Comparison of ENCODE assay signal across 22 cellular contexts in genomic region chr16:1546430-1546829, GRCh38. TPM values are rescaled to one million over a fixed set of nuclear protein-coding genes. Genes with fewer than 3 reads are reported as not detected.
DNase-seq lines count a peak whose midpoint lies in the region; ATAC-seq and TF ChIP-seq lines count a peak whose summit lies in the region.
"Had no signal": no experiment of that assay in that cellular context is flagged by ENCODE, and none has a peak within 500 bp of the region (broad histone marks: within the 10 kb centered on the region; RNA-seq: fewer than 3 reads in every experiment).

No MANE protein-coding gene starts in this region.

- peaks cover 26% of the 10 kb centered on the region for H3K4me1 Mint-ChIP-seq in central memory CD8-positive, alpha-beta T cell

- H3K9me3 ChIP-seq in right atrium auricular region (no peaks in the 10 kb centered on the region), neuronal stem cell (replicated peaks in 1 of 2; ENCODE audit: control insufficient read depth in 2 of 2, insufficient read depth in 1 of 2, low read depth in 1 of 2, low read length in 2 of 2) (no peaks in the 10 kb centered on the region)

- TF ChIP-seq CTCF in right atrium auricular region (IDR thresholded peaks at IDR 0.05) = no peak

- H3K27ac ChIP-seq in right atrium auricular region = peak overlapping the region; percentile 92 to 97
- H3K27ac ChIP-seq in neuronal stem cell (replicated peaks; ENCODE audit: low read length) = no peak overlapping the region
- H3K27ac ChIP-seq in urinary bladder (ENCODE audit: low read depth) = peak overlapping the region; percentile 18
- H3K27ac ChIP-seq: epithelial cell of prostate had no signal

- H3K4me1 ChIP-seq in right atrium auricular region (peaks cover 0 to 100% of the 10 kb centered on the region in 2 donors), neuronal stem cell (ENCODE audit: control insufficient read depth in 2 of 2, insufficient read depth in 1 of 2, low read depth in 1 of 2, low read length in 2 of 2) (no peaks in the 10 kb centered on the region), urinary bladder (ENCODE audit: insufficient read depth) (no peaks in the 10 kb centered on the region)

- no peak overlapping the region for H2BK15ac ChIP-seq in neuronal stem cell (ENCODE audit: low read length)

- H3K27me3 ChIP-seq in right atrium auricular region (no peaks in the 10 kb centered on the region), neuronal stem cell (ENCODE audit: control insufficient read depth in 3 of 3, insufficient read depth in 3 of 3, low read depth in 1 of 3, low read length in 3 of 3) (no peaks in the 10 kb centered on the region)

- H3K18ac ChIP-seq in neuronal stem cell (ENCODE audit: low read length) = no peak overlapping the region

- H2AK5ac ChIP-seq in neuronal stem cell (ENCODE audit: low read depth, low read length) = no peak overlapping the region

- intact Hi-C loops in Right ventricle myocardium superior (cut with DNase I) = loop anchor here (5.0 kb wide), 1 partner anchor 54 kb away; the partner anchor contains the start of gene TELO2

- no peaks in the 10 kb centered on the region for H3K27me3 Mint-ChIP-seq in central memory CD8-positive, alpha-beta T cell
- H3K27me3 Mint-ChIP-seq: activated B cell treated with CpG ODN at 0.5 μM for 24 hours; stimulated activated naive CD8-positive, alpha-beta T cell treated with anti-CD3 and anti-CD28 coated beads, Interleukin-15, Interleukin-2, amounts not matched to agents 100 ng/mL and 50 ng/mL, for 24 hours had no signal

- peak overlapping the region; percentile 46 for H3K27ac Mint-ChIP-seq in central memory CD8-positive, alpha-beta T cell (ENCODE audit: low read depth)
- H3K27ac Mint-ChIP-seq: activated B cell treated with CpG ODN at 0.5 μM for 24 hours had no signal

- H3K23ac ChIP-seq in neuronal stem cell (ENCODE audit: low read depth, low read length, poor library complexity) = no peak overlapping the region

- H2BK5ac ChIP-seq in neuronal stem cell (ENCODE audit: low read length) = peak overlapping the region; percentile 29

- H3K36me3 Mint-ChIP-seq in central memory CD8-positive, alpha-beta T cell (ENCODE audit: insufficient read depth) = peaks cover 11% of the 10 kb centered on the region
- H3K36me3 Mint-ChIP-seq: brain had no signal

- H2BK12ac ChIP-seq in neuronal stem cell (ENCODE audit: low read length) = no peak overlapping the region

- WGBS in neuronal stem cell (ENCODE audit: extremely low coverage in 2 of 2, insufficient read length in 2 of 2, insufficient replicate concordance in 1 of 2), 2 donors = no CpG with 5 or more reads among the region's 16 CpGs
- 84% methylated on average over 16 of the region's 16 CpGs for WGBS in urinary bladder

- no peak overlapping the region for H4K8ac ChIP-seq in neuronal stem cell (ENCODE audit: low read depth, low read length)

- H3K4ac ChIP-seq in neuronal stem cell (ENCODE audit: low read length) = no peak overlapping the region

- H3K4me2 ChIP-seq in neuronal stem cell (ENCODE audit: insufficient read depth, low read length, poor library complexity, severe bottlenecking) = no peak overlapping the region

- H3K14ac ChIP-seq in neuronal stem cell (ENCODE audit: low read length) = no peak overlapping the region

- H2BK120ac ChIP-seq in neuronal stem cell (ENCODE audit: low read depth, low read length) = no peak overlapping the region

- ATAC-seq in Right ventricle myocardium superior (ENCODE audit: poor library complexity) (no peak), GM21423 (IDR thresholded peaks at IDR 0.05; ENCODE audit: unreplicated experiment) (no peak), GM19023 (IDR thresholded peaks at IDR 0.05; ENCODE audit: unreplicated experiment) (no peak)
- no peak for ATAC-seq in central memory CD8-positive, alpha-beta T cell (replicated peaks; ENCODE audit: extremely low read depth, poor library complexity, severe bottlenecking)
- ATAC-seq: K562, sciatic nerve had no signal

- H2AFZ ChIP-seq in neuronal stem cell (ENCODE audit: low read length) = no peak overlapping the region

- no peak overlapping the region for H4K91ac ChIP-seq in neuronal stem cell (ENCODE audit: low read depth, low read length, poor library complexity)

- H3K4me3 ChIP-seq in right atrium auricular region (no peak overlapping the region), neuronal stem cell (ENCODE audit: low read length in 2 of 2) (no peak overlapping the region), urinary bladder (ENCODE audit: low read depth, low read length) (no peak overlapping the region)
- H3K4me3 ChIP-seq: K562 had no signal

- H3K9ac ChIP-seq in neuronal stem cell (ENCODE audit: low read depth, low read length, poor library complexity) = peak overlapping the region; percentile 55

- H3K9me3 Mint-ChIP-seq in central memory CD8-positive, alpha-beta T cell = no peaks in the 10 kb centered on the region
- H3K9me3 Mint-ChIP-seq: activated B cell treated with CpG ODN at 0.5 μM for 24 hours; brain; stimulated activated naive CD8-positive, alpha-beta T cell treated with anti-CD3 and anti-CD28 coated beads, Interleukin-15, Interleukin-2, amounts not matched to agents 100 ng/mL and 50 ng/mL, for 24 hours had no signal

- peaks cover 31% of the 10 kb centered on the region for H3K36me3 ChIP-seq in right atrium auricular region
- H3K36me3 ChIP-seq in neuronal stem cell (replicated peaks in 1 of 2; ENCODE audit: control insufficient read depth in 2 of 2, insufficient read depth in 2 of 2, low read length in 2 of 2) = peaks cover 9 to 20% of the 10 kb centered on the region in 2 donors
- peaks cover 3% of the 10 kb centered on the region for H3K36me3 ChIP-seq in urinary bladder (ENCODE audit: insufficient read depth)

- DNase-seq in right atrium auricular region (ENCODE audit: low spot score) = no peak
- no peak for DNase-seq in Right ventricle myocardium superior
- DNase-seq in central memory CD8-positive, alpha-beta T cell (ENCODE audit: low spot score in 2 of 2) = no peak
- no peak for DNase-seq in neuronal stem cell (ENCODE audit: low spot score)
- no peak for DNase-seq in NCI-H526 (lab: John Stamatoyannopoulos, UW)
- DNase-seq: activated B cell treated with CpG ODN at 0.5 μM for 24 hours; activated effector memory CD4-positive, alpha-beta T cell treated with Interleukin-2 at 50 U/mL for 16 hours; Calu3; dermis blood vessel endothelial cell; NCI-H1930 had no signal

- no peak overlapping the region for H3K4me3 Mint-ChIP-seq in central memory CD8-positive, alpha-beta T cell
- H3K4me3 Mint-ChIP-seq: activated B cell treated with CpG ODN at 0.5 μM for 24 hours; brain; stimulated activated naive CD8-positive, alpha-beta T cell treated with anti-CD3 and anti-CD28 coated beads, Interleukin-15, Interleukin-2, amounts not matched to agents 100 ng/mL and 50 ng/mL, for 24 hours had no signal

- H3K79me1 ChIP-seq in neuronal stem cell (ENCODE audit: low read depth, low read length) = peaks cover 7% of the 10 kb centered on the region

RNA-seq across cellular contexts. Expression of gene TMEM204, which starts 13.0 kb away (rescaled TPM):
- 10 to 100 TPM; 35.1 to 42.2 TPM for total RNA-seq in right atrium auricular region
- 28.9 TPM for total RNA-seq in Right ventricle myocardium superior
- not detected for polyA plus RNA-seq in neuronal stem cell (2013, experiment 1 of 2)
- polyA plus RNA-seq in neuronal stem cell (2013, experiment 2 of 2) = not detected
- 10.0 TPM for total RNA-seq in urinary bladder
- polyA plus RNA-seq in urinary bladder = 66.0 TPM
- total RNA-seq: Calu3, NCI-H460 had no signal

RNA-seq across cellular contexts. Expression of gene TELO2, which starts 53.3 kb away (rescaled TPM):
- total RNA-seq in right atrium auricular region (10 to 100 TPM; 11.3 to 11.5 TPM), Right ventricle myocardium superior (18.8 TPM), urinary bladder (10.6 TPM)
- polyA plus RNA-seq in neuronal stem cell (2013, experiment 1 of 2) = 17.1 TPM
- 16.7 TPM for polyA plus RNA-seq in neuronal stem cell (2013, experiment 2 of 2)
- 39.7 TPM for polyA plus RNA-seq in urinary bladder

RNA-seq across cellular contexts. Expression of gene PTX4, which starts 57.7 kb away (rescaled TPM):
- total RNA-seq in right atrium auricular region (under 1 TPM in 1 of 2 donors, not detected in 1; 0.24 TPM), Right ventricle myocardium superior (0.16 TPM), urinary bladder (not detected)
- polyA plus RNA-seq in neuronal stem cell (2013, experiment 1 of 2) = not detected
- not detected for polyA plus RNA-seq in neuronal stem cell (2013, experiment 2 of 2)
- 0.10 TPM for polyA plus RNA-seq in urinary bladder
- total RNA-seq: activated B cell treated with CpG ODN at 0.5 μM for 24 hours; Calu3; dermis blood vessel endothelial cell; frontal cortex; omental fat pad; sciatic nerve; T-helper 2 cell treated with Interferon-gamma antibody and Interleukin-4, amounts not matched to agents 100 ng/mL and 5 ng/mL, for 36 hours had no signal
- polyA plus RNA-seq: K562 had no signal
